In genomic region chr6:43016935-43017334, GRCh38 we compare ENCODE assay signal across 1 cellular context.
TF ChIP-seq lines count a peak whose summit lies in the region.

No MANE protein-coding gene starts in this region.

TF ChIP-seq in H1, 55 proteins besides CTCF, POLR2A, EP300 and RAD21:
- TF ChIP-seq CHD7 (IDR thresholded peaks at IDR 0.05; ENCODE audit: insufficient replicate concordance, low read length) (no peak), HDAC2 (IDR thresholded peaks at IDR 0.05; ENCODE audit: borderline replicate concordance in 1 of 2, low read depth in 2 of 2, low read length in 2 of 2) (no peak), BCL11A (IDR thresholded peaks at IDR 0.05; ENCODE audit: low read depth in 2 of 2, low read length in 2 of 2) (no peak), USF2 (IDR thresholded peaks at IDR 0.05; ENCODE audit: low read length) (no peak), ZNF274 (IDR thresholded peaks at IDR 0.05; ENCODE audit: borderline replicate concordance, extremely low read depth, low read length) (no peak), CBX8 (IDR thresholded peaks at IDR 0.05; ENCODE audit: borderline replicate concordance, low read depth, low read length) (no peak), TBP (IDR thresholded peaks at IDR 0.05; ENCODE audit: low read depth, low read length) (no peak), RFX5 (IDR thresholded peaks at IDR 0.05; ENCODE audit: borderline replicate concordance, low read depth, low read length) (no peak), KDM5A (IDR thresholded peaks at IDR 0.05; ENCODE audit: low read length) (no peak), POU5F1 (IDR thresholded peaks at IDR 0.05; ENCODE audit: low read depth, low read length) (no peak), TAF7 (optimal IDR thresholded peaks at IDR 0.05; ENCODE audit: borderline replicate concordance, low read depth, low read length) (no peak), NRF1 (IDR thresholded peaks at IDR 0.05; ENCODE audit: low read depth, low read length) (no peak), SIX5 (IDR thresholded peaks at IDR 0.05; ENCODE audit: low read depth, low read length) (no peak), BRCA1 (IDR thresholded peaks at IDR 0.05; ENCODE audit: low read depth, low read length) (no peak), TEAD4 (IDR thresholded peaks at IDR 0.05; ENCODE audit: low read depth, low read length) (no peak), JUND (IDR thresholded peaks at IDR 0.05; ENCODE audit: low read length) (no peak), YY1 (IDR thresholded peaks at IDR 0.05; ENCODE audit: low read depth, low read length) (no peak), MAX (IDR thresholded peaks at IDR 0.05) (no peak), ATF2 (IDR thresholded peaks at IDR 0.05; ENCODE audit: low read length) (no peak), EZH2 (IDR thresholded peaks at IDR 0.05; ENCODE audit: low read depth, low read length, severe bottlenecking) (no peak)
